ENCODE assay signal across 13 cellular contexts in genomic region chr12:58803893-58804292, GRCh38.
A peak's percentile ranks its signal among the peaks of the same experiment; 100 is the strongest.
DNase-seq lines count a peak whose midpoint lies in the region; TF ChIP-seq lines count a peak whose summit lies in the region.
"Had no signal": no experiment of that assay in that cellular context is flagged by ENCODE, and none has a peak within 500 bp of the region (broad histone marks: within the 10 kb centered on the region; RNA-seq: fewer than 3 reads in every experiment).

No MANE protein-coding gene starts in this region.

- H3K4me3 ChIP-seq in astrocyte of the cerebellum (ENCODE audit: low read depth, low read length) (no peak overlapping the region), sigmoid colon (no peak overlapping the region)
- H3K4me3 ChIP-seq: BLaER1 had no signal

- H3K36me3 ChIP-seq in sigmoid colon: no peaks in the 10 kb centered on the region
- H3K36me3 ChIP-seq: BLaER1 had no signal

- no peak for TF ChIP-seq POLR2A in sigmoid colon (IDR thresholded peaks at IDR 0.05)

- H3K27ac ChIP-seq in sigmoid colon: no peak overlapping the region
- H3K27ac ChIP-seq: BLaER1 had no signal

- TF ChIP-seq CTCF in astrocyte of the cerebellum (IDR thresholded peaks at IDR 0.05; ENCODE audit: low read depth, low read length, missing control alignments) (no peak), sigmoid colon (IDR thresholded peaks at IDR 0.05) (no peak)

- H3K9me3 ChIP-seq in sigmoid colon: peaks cover 0 to 3% (median 0%) of the 10 kb centered on the region in 4 donors

- H3K4me1 ChIP-seq in sigmoid colon: no peaks in the 10 kb centered on the region

- intact Hi-C loops in sigmoid colon (cut with DNase I): no loop called here

- in situ Hi-C loops in astrocyte of the cerebellum (cut with HindIII; ENCODE audit: low sequenced_read_pairs): no loop called here

- no peak for TF ChIP-seq EP300 in sigmoid colon (IDR thresholded peaks at IDR 0.05)

- WGBS in sigmoid colon, 2 donors: 66 to 72% methylated on average over 2 of the region's 2 CpGs

- H3K27me3 ChIP-seq in sigmoid colon: no peaks in the 10 kb centered on the region
- H3K27me3 ChIP-seq: BLaER1 had no signal

- DNase-seq in A172 (ENCODE audit: low spot score) (peak; percentile 65), H4 (ENCODE audit: low spot score) (peak; percentile 45), astrocyte of the cerebellum (ENCODE audit: low read depth) (peak; percentile 97), iris pigment epithelial cell (ENCODE audit: low read depth) (peak; percentile 94), NAMALWA (ENCODE audit: low spot score) (no peak), sigmoid colon (no peak), islet precursor cell (no peak), NCI-H2171 treated with DMSO at 0.1 percent for 48 hours (lab: John Stamatoyannopoulos, UW) (no peak)
- DNase-seq: activated CD4-positive, alpha-beta memory T cell treated with anti-CD3 and anti-CD28 coated beads for 36 hours; activated naive CD4-positive, alpha-beta T cell treated with anti-CD3 and anti-CD28 coated beads, Interleukin-2, amount 10 ng/mL, durations not matched to agents 7 days and 5 days; stimulated activated naive B cell treated with anti-CD40 and anti-IgM and Interleukin-4, amounts not matched to agents 10 μg/mL and 1 μg/mL and 100 μg/mL, for 72 hours; SW 1271 had no signal

Comparison
In these comparisons a context has a peak if more than half of its experiments do, and no peak if none do; other contexts are left out.
1. DNase-seq: peak in A172 (single experiment), H4 (single experiment), astrocyte of the cerebellum (single experiment) and iris pigment epithelial cell (single experiment); none in NAMALWA (single experiment), sigmoid colon (single experiment), islet precursor cell (single experiment) and NCI-H2171 treated with DMSO at 0.1 percent for 48 hours (single experiment).